In genomic region chr17:39547713-39548478, GRCh38 we compare ENCODE assay signal across 1 cellular context.
TF ChIP-seq lines count a peak whose summit lies in the region.

No MANE protein-coding gene starts in this region.

TF ChIP-seq in HepG2, 621 proteins besides CTCF, POLR2A, EP300 and RAD21 (continued from another document and continues in another):
- TF ChIP-seq, protein P1, sequence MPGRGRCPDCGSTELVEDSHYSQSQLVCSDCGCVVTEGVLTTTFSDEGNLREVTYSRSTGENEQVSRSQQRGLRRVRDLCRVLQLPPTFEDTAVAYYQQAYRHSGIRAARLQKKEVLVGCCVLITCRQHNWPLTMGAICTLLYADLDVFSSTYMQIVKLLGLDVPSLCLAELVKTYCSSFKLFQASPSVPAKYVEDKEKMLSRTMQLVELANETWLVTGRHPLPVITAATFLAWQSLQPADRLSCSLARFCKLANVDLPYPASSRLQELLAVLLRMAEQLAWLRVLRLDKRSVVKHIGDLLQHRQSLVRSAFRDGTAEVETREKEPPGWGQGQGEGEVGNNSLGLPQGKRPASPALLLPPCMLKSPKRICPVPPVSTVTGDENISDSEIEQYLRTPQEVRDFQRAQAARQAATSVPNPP (CRISPR knock-in tag; IDR thresholded peaks at IDR 0.05): no peak
- TF ChIP-seq NFATC3 (CRISPR knock-in tag; IDR thresholded peaks at IDR 0.05): no peak
- TF ChIP-seq SMAD1 (CRISPR knock-in tag; IDR thresholded peaks at IDR 0.05; ENCODE audit: borderline replicate concordance, low read depth): no peak
- no peak for TF ChIP-seq ARNT (IDR thresholded peaks at IDR 0.05)
- TF ChIP-seq NRL (CRISPR knock-in tag; IDR thresholded peaks at IDR 0.05; ENCODE audit: borderline replicate concordance): 0 out of 2 replicates have a peak, but pooled peaks have one; percentile 8
- no peak for TF ChIP-seq JUNB (CRISPR knock-in tag; IDR thresholded peaks at IDR 0.05; ENCODE audit: borderline replicate concordance)
- no peak for TF ChIP-seq BRCA1 (CRISPR knock-in tag; IDR thresholded peaks at IDR 0.05)
- TF ChIP-seq KIAA2018 (CRISPR knock-in tag; IDR thresholded peaks at IDR 0.05; ENCODE audit: borderline replicate concordance): no peak
- TF ChIP-seq, protein P2, sequence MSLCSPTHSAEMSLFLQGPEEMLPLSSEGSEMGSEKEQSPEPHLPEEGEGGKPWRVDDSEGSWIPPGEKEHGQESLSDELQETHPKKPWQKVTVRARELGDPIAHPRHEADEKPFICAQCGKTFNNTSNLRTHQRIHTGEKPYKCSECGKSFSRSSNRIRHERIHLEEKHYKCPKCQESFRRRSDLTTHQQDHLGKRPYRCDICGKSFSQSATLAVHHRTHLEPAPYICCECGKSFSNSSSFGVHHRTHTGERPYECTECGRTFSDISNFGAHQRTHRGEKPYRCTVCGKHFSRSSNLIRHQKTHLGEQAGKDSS (CRISPR knock-in tag; IDR thresholded peaks at IDR 0.05; ENCODE audit: borderline replicate concordance, low read depth): no peak
- TF ChIP-seq HOXA3 (CRISPR knock-in tag; IDR thresholded peaks at IDR 0.05): no peak
- TF ChIP-seq ZSCAN5A (CRISPR knock-in tag; IDR thresholded peaks at IDR 0.05; ENCODE audit: borderline replicate concordance): no peak
- 0 out of 2 replicates have a peak, but pooled peaks have one; percentile 32 for TF ChIP-seq KAT8 (CRISPR knock-in tag; IDR thresholded peaks at IDR 0.05)
- no peak for TF ChIP-seq ZNF331 (CRISPR knock-in tag; IDR thresholded peaks at IDR 0.05)
- TF ChIP-seq MTERF4 (CRISPR knock-in tag; IDR thresholded peaks at IDR 0.05): no peak
- TF ChIP-seq ZNF7 (CRISPR knock-in tag; IDR thresholded peaks at IDR 0.05): no peak
- TF ChIP-seq SP5 (CRISPR knock-in tag; IDR thresholded peaks at IDR 0.05; ENCODE audit: borderline replicate concordance, low read depth): no peak
- TF ChIP-seq MIER2 (CRISPR knock-in tag; IDR thresholded peaks at IDR 0.05): 0 out of 2 replicates have a peak, but pooled peaks have one; percentile 44
- no peak for TF ChIP-seq DR1 (CRISPR knock-in tag; IDR thresholded peaks at IDR 0.05)
- peak; percentile 85 for TF ChIP-seq XRCC5 (optimal IDR thresholded peaks at IDR 0.05; ENCODE audit: low read length)
- TF ChIP-seq IKZF5 (CRISPR knock-in tag; IDR thresholded peaks at IDR 0.05): no peak
- TF ChIP-seq ZNF160 (CRISPR knock-in tag; IDR thresholded peaks at IDR 0.05): no peak
- TF ChIP-seq ZFP37 (CRISPR knock-in tag; IDR thresholded peaks at IDR 0.05; ENCODE audit: borderline replicate concordance): no peak
- TF ChIP-seq ZNF274 (CRISPR knock-in tag; IDR thresholded peaks at IDR 0.05): no peak
- TF ChIP-seq, protein P3, sequence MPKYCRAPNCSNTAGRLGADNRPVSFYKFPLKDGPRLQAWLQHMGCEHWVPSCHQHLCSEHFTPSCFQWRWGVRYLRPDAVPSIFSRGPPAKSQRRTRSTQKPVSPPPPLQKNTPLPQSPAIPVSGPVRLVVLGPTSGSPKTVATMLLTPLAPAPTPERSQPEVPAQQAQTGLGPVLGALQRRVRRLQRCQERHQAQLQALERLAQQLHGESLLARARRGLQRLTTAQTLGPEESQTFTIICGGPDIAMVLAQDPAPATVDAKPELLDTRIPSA (CRISPR knock-in tag; IDR thresholded peaks at IDR 0.05; ENCODE audit: borderline replicate concordance): no peak
- TF ChIP-seq ZNF792 (CRISPR knock-in tag; IDR thresholded peaks at IDR 0.05): no peak
- no peak for TF ChIP-seq ZBTB7A (CRISPR knock-in tag; IDR thresholded peaks at IDR 0.05)
- no peak for TF ChIP-seq TIGD3 (CRISPR knock-in tag; IDR thresholded peaks at IDR 0.05; ENCODE audit: borderline replicate concordance)
- no peak for TF ChIP-seq ZNF407 (CRISPR knock-in tag; IDR thresholded peaks at IDR 0.05; ENCODE audit: not compliant biosample characterization)
- TF ChIP-seq ZNF326 (CRISPR knock-in tag; IDR thresholded peaks at IDR 0.05; ENCODE audit: borderline replicate concordance): no peak
- TF ChIP-seq, protein P4, sequence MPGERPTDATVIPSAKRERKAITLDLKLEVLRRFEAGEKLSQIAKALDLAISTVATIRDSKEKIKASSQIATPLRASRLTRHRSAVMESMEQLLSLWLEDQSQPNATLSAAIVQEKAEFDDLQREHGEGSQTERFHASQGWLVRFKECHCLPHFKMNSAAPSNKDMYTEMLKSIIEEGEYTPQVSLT (CRISPR knock-in tag; IDR thresholded peaks at IDR 0.05; ENCODE audit: borderline replicate concordance, low read depth): no peak
- no peak for TF ChIP-seq ZNF382 (CRISPR knock-in tag; IDR thresholded peaks at IDR 0.05; ENCODE audit: borderline replicate concordance)
- no peak for TF ChIP-seq PAF1 (CRISPR knock-in tag; IDR thresholded peaks at IDR 0.05)
